ENCODE assay signal across 1 cellular context in genomic region chr1:192070213-192070612, GRCh38.
TF ChIP-seq lines count a peak whose summit lies in the region.

No MANE protein-coding gene starts in this region.

TF ChIP-seq in K562, 482 proteins besides CTCF, POLR2A, EP300 and RAD21 (continued from another document):
- TF ChIP-seq PKNOX1 (IDR thresholded peaks at IDR 0.05), result no peak
- no peak for TF ChIP-seq CAMTA2 (CRISPR knock-in tag; conservative IDR thresholded peaks at IDR 0.05)
- TF ChIP-seq ZNF121 (CRISPR knock-in tag; conservative IDR thresholded peaks at IDR 0.05), result no peak
- no peak for TF ChIP-seq PPARD (CRISPR knock-in tag; IDR thresholded peaks at IDR 0.05)
- TF ChIP-seq MTA2 (IDR thresholded peaks at IDR 0.05; ENCODE audit: low read depth), result no peak
TF ChIP-seq in K562: peak in this region for 0.
